In genomic region chr12:30695327-30696102, GRCh38 we compare ENCODE assay signal across 1 cellular context.
TF ChIP-seq lines count a peak whose summit lies in the region.

Gene IPO8 (minus strand): TSS chr12:30695869. CDS start chr12:30695647, 222 bp downstream.

TF ChIP-seq in GM12878, 131 proteins besides CTCF, POLR2A, EP300 and RAD21 (continued from another document):
- no peak for TF ChIP-seq ZBTB4 (CRISPR knock-in tag; IDR thresholded peaks at IDR 0.05)
- TF ChIP-seq PKNOX1 (IDR thresholded peaks at IDR 0.05) = no peak
- no peak for TF ChIP-seq ZNF217 (IDR thresholded peaks at IDR 0.05)
- TF ChIP-seq CBFB (IDR thresholded peaks at IDR 0.05; ENCODE audit: low read depth) = peak; percentile 54; the same call in 1 of the 2 replicates
- TF ChIP-seq SMAD5 (IDR thresholded peaks at IDR 0.05; ENCODE audit: low read depth) = peak; percentile 26; the same call in 1 of the 2 replicates
- TF ChIP-seq HSF1 (IDR thresholded peaks at IDR 0.05; ENCODE audit: low read depth, low read length) = no peak
- no peak for TF ChIP-seq RELA (IDR thresholded peaks at IDR 0.05; ENCODE audit: borderline replicate concordance, partially characterized antibody)
- peak; percentile 64; the same call in 1 of the 2 replicates for TF ChIP-seq TARDBP (IDR thresholded peaks at IDR 0.05; ENCODE audit: borderline replicate concordance)
- no peak for TF ChIP-seq SUZ12 (IDR thresholded peaks at IDR 0.05; ENCODE audit: unreplicated experiment)
- TF ChIP-seq SMARCA5 (IDR thresholded peaks at IDR 0.05) = no peak
- 0 out of 2 replicates have a peak, but pooled peaks have one; percentile 34 for TF ChIP-seq TCF3 (IDR thresholded peaks at IDR 0.05; ENCODE audit: borderline replicate concordance, insufficient read depth, low read depth, low read length)
- TF ChIP-seq BRCA1 (IDR thresholded peaks at IDR 0.05; ENCODE audit: low read depth, low read length) = no peak
- no peak for TF ChIP-seq POU2F2 (IDR thresholded peaks at IDR 0.05; ENCODE audit: borderline replicate concordance, low read depth, low read length)
- TF ChIP-seq IKZF2 (IDR thresholded peaks at IDR 0.05) = peak in 1 of 2 experiments; percentile 49; a peak in 1 of 4 replicates
- no peak for TF ChIP-seq CHD2 (IDR thresholded peaks at IDR 0.05; ENCODE audit: borderline replicate concordance, low read depth, low read length)
- TF ChIP-seq CBX3 (IDR thresholded peaks at IDR 0.05; ENCODE audit: borderline replicate concordance, low read depth) = no peak
- TF ChIP-seq CREB1 (IDR thresholded peaks at IDR 0.05; ENCODE audit: low read depth) = peak; percentile 86
- no peak for TF ChIP-seq FOS (IDR thresholded peaks at IDR 0.05; ENCODE audit: borderline replicate concordance, extremely low read depth, insufficient read length)
- no peak for TF ChIP-seq NFYA (IDR thresholded peaks at IDR 0.05; ENCODE audit: borderline replicate concordance, low read depth, low read length)
- TF ChIP-seq YY1 (IDR thresholded peaks at IDR 0.05; ENCODE audit: low read depth, low read length) = peak; percentile 100
- TF ChIP-seq CUX1 (IDR thresholded peaks at IDR 0.05; ENCODE audit: insufficient replicate concordance, low read depth, low read length) = no peak
- no peak for TF ChIP-seq SMAD1 (IDR thresholded peaks at IDR 0.05; ENCODE audit: low read depth, partially characterized antibody)
- TF ChIP-seq GABPA (IDR thresholded peaks at IDR 0.05; ENCODE audit: low read depth) = peak; percentile 89
- 0 out of 2 replicates have a peak, but pooled peaks have one; percentile 44 for TF ChIP-seq ELK1 (IDR thresholded peaks at IDR 0.05; ENCODE audit: low read depth, low read length)
- peak; percentile 77; the same call in 1 of the 2 replicates for TF ChIP-seq RB1 (IDR thresholded peaks at IDR 0.05; ENCODE audit: borderline replicate concordance)
- peak; percentile 91; the same call in 1 of the 2 replicates for TF ChIP-seq HDGF (IDR thresholded peaks at IDR 0.05)
- peak; percentile 55; the same call in 1 of the 2 replicates for TF ChIP-seq PML (IDR thresholded peaks at IDR 0.05; ENCODE audit: low read length)
- TF ChIP-seq DPF2 (IDR thresholded peaks at IDR 0.05) = peak; percentile 50; the same call in 1 of the 2 replicates
- TF ChIP-seq SREBF1 (IDR thresholded peaks at IDR 0.05; ENCODE audit: low read length) = peak; percentile 24; the same call in 1 of the 2 replicates
- TF ChIP-seq SMC3 (IDR thresholded peaks at IDR 0.05; ENCODE audit: borderline replicate concordance, low read length) = no peak
- TF ChIP-seq MXI1 (IDR thresholded peaks at IDR 0.05; ENCODE audit: low read depth, low read length) = no peak
- no peak for TF ChIP-seq USF2 (IDR thresholded peaks at IDR 0.05; ENCODE audit: borderline replicate concordance, low read depth, low read length)
- TF ChIP-seq PRDM15 (CRISPR knock-in tag; IDR thresholded peaks at IDR 0.05) = no peak
- TF ChIP-seq BCL11A (IDR thresholded peaks at IDR 0.05; ENCODE audit: low read depth, low read length) = no peak
- TF ChIP-seq FOXM1 (IDR thresholded peaks at IDR 0.05; ENCODE audit: low read depth, low read length) = no peak
- no peak for TF ChIP-seq ZNF622 (IDR thresholded peaks at IDR 0.05)
- TF ChIP-seq EZH2 (IDR thresholded peaks at IDR 0.05; ENCODE audit: borderline replicate concordance, control insufficient read depth, low read depth, low read length) = no peak
- 0 out of 2 replicates have a peak, but pooled peaks have one; percentile 67 for TF ChIP-seq ESRRA (IDR thresholded peaks at IDR 0.05; ENCODE audit: low read length)
- no peak for TF ChIP-seq SP1 (IDR thresholded peaks at IDR 0.05; ENCODE audit: low read depth, low read length)
- peak; percentile 9; the same call in 1 of the 2 replicates for TF ChIP-seq PAX5 (IDR thresholded peaks at IDR 0.05; ENCODE audit: borderline replicate concordance, low read depth, low read length)
